26 cellular contexts compared by ENCODE assay signal in genomic region chr20:38651562-38651961, GRCh38. TPM values are rescaled to one million over a fixed set of nuclear protein-coding genes. Genes with fewer than 3 reads are reported as not detected.
DNase-seq lines count a peak whose midpoint lies in the region; ATAC-seq, FAIRE-seq and TF ChIP-seq lines count a peak whose summit lies in the region.
"Had no signal": no experiment of that assay in that cellular context is flagged by ENCODE, and none has a peak within 500 bp of the region (broad histone marks: within the 10 kb centered on the region; RNA-seq: fewer than 3 reads in every experiment).

No MANE protein-coding gene starts in this region.

- peaks cover 5% of the 10 kb centered on the region for H3K4me1 Mint-ChIP-seq in activated T-helper 17 cell treated with anti-CD3 and anti-CD28 coated beads, Interleukin-2, amount 50 U/mL, for 72 hours

- H4K91ac ChIP-seq in IMR-90 (ENCODE audit: insufficient read depth, low read depth, low read length) = no peak overlapping the region
- peak overlapping the region; percentile 20 for H4K91ac ChIP-seq in H1 (replicated peaks; ENCODE audit: insufficient read length, low read length)

- H2AK5ac ChIP-seq in IMR-90 (ENCODE audit: low read depth, low read length) (no peak overlapping the region), H1 (ENCODE audit: low read depth, low read length) (peak overlapping the region; percentile 43; the same call in 1 of the 2 replicates)

- H3K79me1 ChIP-seq in IMR-90 (ENCODE audit: low read depth in 1 of 2, low read length in 2 of 2) = no peaks in the 10 kb centered on the region
- no peaks in the 10 kb centered on the region for H3K79me1 ChIP-seq in H1 (ENCODE audit: low read depth, low read length)

- H3K14ac ChIP-seq in IMR-90 (replicated peaks; ENCODE audit: low read depth, low read length) = no peak overlapping the region
- H3K14ac ChIP-seq in H1 (ENCODE audit: insufficient read length) = no peak overlapping the region

- H3K9me3 ChIP-seq in HEK293 (ENCODE audit: control insufficient read depth, insufficient read depth, low read depth, low read length) (no peaks in the 10 kb centered on the region), IMR-90 (ENCODE audit: control insufficient read depth, insufficient read depth, low read length) (no peaks in the 10 kb centered on the region), H1 (ENCODE audit: insufficient read depth in 2 of 2, low read depth in 1 of 2, low read length in 1 of 2) (no peaks in the 10 kb centered on the region)
- H3K9me3 ChIP-seq: A549; BE2C; BLaER1 treated with 17β-estradiol and CSF1 and Interleukin-3, amounts not matched to agents 10 nM and 100 nM; HAP-1 had no signal

- dilution Hi-C loops in IMR-90 (cut with HindIII; ENCODE audit: low sequenced_read_pairs, unreplicated experiment) = no loop called here

- H2AK9ac ChIP-seq in IMR-90 (replicated peaks; ENCODE audit: low read depth, low read length, poor library complexity) = no peak overlapping the region

- H3K27me3 ChIP-seq in IMR-90 (ENCODE audit: control insufficient read depth, insufficient read depth, low read length) (peaks cover 21% of the 10 kb centered on the region), H1 (replicated peaks in 1 of 4; ENCODE audit: control insufficient read depth in 3 of 4, extremely low read depth in 1 of 4, insufficient read depth in 3 of 4, low read length in 3 of 4) (peaks cover 2 to 30% (median 17%) of the 10 kb centered on the region in 4 experiments)

- H3K79me2 ChIP-seq in H1 (ENCODE audit: control insufficient read depth in 1 of 2, insufficient read depth in 2 of 2, low read length in 2 of 2) = no peaks in the 10 kb centered on the region

- H3K23me2 ChIP-seq in H1 (ENCODE audit: low read depth, low read length) = peaks cover 11% of the 10 kb centered on the region; the same call in 1 of the 2 replicates

- BruUV-seq in IMR-90 (replicated peaks; lab: Mats Ljungman, UMichigan) = no TSS peak

- POLR2A ChIA-PET in HEK293 (lab: Yijun Ruan, JAX) = no interaction called here
- POLR2A ChIA-PET in IMR-90 (lab: Charles Lee; ENCODE audit: unreplicated experiment) = no interaction called here
- POLR2A ChIA-PET in H1 (lab: Charles Lee; ENCODE audit: partially characterized antibody) = no interaction called here

- no peak overlapping the region for H2BK120ac ChIP-seq in IMR-90 (ENCODE audit: low read depth, low read length)
- H2BK120ac ChIP-seq in H1 (replicated peaks; ENCODE audit: low read depth, low read length) = no peak overlapping the region

- H3K27ac ChIP-seq in HEK293 (ENCODE audit: extremely low read depth, low read depth, low read length) (no peak overlapping the region), IMR-90 (ENCODE audit: insufficient read depth, low read length) (no peak overlapping the region), H1 (ENCODE audit: low read depth, low read length) (no peak overlapping the region)
- H3K27ac ChIP-seq: A549; BLaER1 treated with 17β-estradiol and CSF1 and Interleukin-3, amounts not matched to agents 10 nM and 100 nM had no signal

- peaks cover 22% of the 10 kb centered on the region for H3K27me3 Mint-ChIP-seq in activated T-helper 17 cell treated with anti-CD3 and anti-CD28 coated beads, Interleukin-2, amount 50 U/mL, for 72 hours

- DNase-seq in IMR-90 = no peak
- DNase-seq in H1 (ENCODE audit: low read depth in 1 of 2, low spot score in 2 of 2) = no peak
- no peak for DNase-seq in urothelium cell line (ENCODE audit: low spot score)
- DNase-seq in NCI-H774 (lab: John Stamatoyannopoulos, UW) = no peak
- no peak for DNase-seq in HuH-7 (ENCODE audit: low spot score)
- DNase-seq: 8988T; ACHN; AML-193; BE2C; CD4-positive, alpha-beta T cell; CD8-positive, alpha-beta memory T cell; DMS 273 treated with DMSO at 0.1 percent for 48 hours; DMS79; EL; GDM1 had no signal

- no peak for ATAC-seq in IMR-90 (ENCODE audit: low read depth)
- no peak for ATAC-seq in activated T-helper 17 cell treated with anti-CD3 and anti-CD28 coated beads, Interleukin-2, amount 50 U/mL, for 72 hours (replicated peaks)
- ATAC-seq: A549, GM12878, GM23338 had no signal

- H2BK20ac ChIP-seq in IMR-90 (ENCODE audit: low read depth, low read length) (no peak overlapping the region), H1 (ENCODE audit: low read length) (no peak overlapping the region)

- H4K5ac ChIP-seq in IMR-90 (ENCODE audit: low read depth, low read length) (no peak overlapping the region), H1 (ENCODE audit: insufficient read length, low read depth, low read length) (no peak overlapping the region)

- H3K36me3 ChIP-seq in HEK293 (ENCODE audit: control insufficient read depth in 2 of 2, insufficient read depth in 1 of 2, low read length in 2 of 2) (no peaks in the 10 kb centered on the region), IMR-90 (ENCODE audit: control insufficient read depth, insufficient read depth, low read length) (no peaks in the 10 kb centered on the region), H1 (ENCODE audit: control insufficient read depth in 2 of 4, insufficient read depth in 4 of 4, low read length in 3 of 4) (no peaks in the 10 kb centered on the region)
- H3K36me3 ChIP-seq: BE2C; BLaER1 treated with 17β-estradiol and CSF1 and Interleukin-3, amounts not matched to agents 10 nM and 100 nM; HAP-1 had no signal

- no peak overlapping the region for H3K27ac Mint-ChIP-seq in activated T-helper 17 cell treated with anti-CD3 and anti-CD28 coated beads, Interleukin-2, amount 50 U/mL, for 72 hours
- H3K27ac Mint-ChIP-seq: CD14-positive monocyte; CD4-positive, alpha-beta T cell; CD8-positive, alpha-beta memory T cell; GM23338 had no signal

- in situ Hi-C loops in IMR-90 (cut with MboI; ENCODE audit: low sequenced_read_pairs) = no loop called here

- TF ChIP-seq RAD21 in IMR-90 (IDR thresholded peaks at IDR 0.05; ENCODE audit: low read length) (no peak), H1 (IDR thresholded peaks at IDR 0.05 in 1 of 2, conservative IDR thresholded peaks at IDR 0.05 in 1 of 2; ENCODE audit: low read depth in 2 of 2, low read length in 2 of 2) (no peak)

- WGBS in IMR-90 (ENCODE audit: extremely low coverage in 2 of 2, insufficient read length in 1 of 2), 2 experiments = 67% methylated on average over 6 of the region's 6 CpGs; no CpG with 5 or more reads in 1 of the 2 experiments
- WGBS in H1 (ENCODE audit: extremely low coverage in 1 of 2, insufficient coverage in 1 of 2, insufficient read length in 1 of 2, insufficient replicate concordance in 2 of 2, low coverage in 1 of 2, low lambda C conversion rate in 2 of 2, missing lambda C conversion rate in 1 of 2), 2 experiments = 89% methylated on average over 6 of the region's 6 CpGs; no CpG with 5 or more reads in 1 of the 2 experiments

- no peaks in the 10 kb centered on the region for H3K36me3 Mint-ChIP-seq in activated T-helper 17 cell treated with anti-CD3 and anti-CD28 coated beads, Interleukin-2, amount 50 U/mL, for 72 hours (ENCODE audit: low read depth)
- H3K36me3 Mint-ChIP-seq: CD14-positive monocyte had no signal

- TF ChIP-seq POLR2A in IMR-90 (IDR thresholded peaks at IDR 0.05; ENCODE audit: low read depth, low read length) (no peak), H1 (IDR thresholded peaks at IDR 0.05; ENCODE audit: control extremely low read depth in 1 of 2, low read depth in 2 of 2, low read length in 2 of 2) (no peak)

- no peak overlapping the region for H3K4me2 ChIP-seq in IMR-90 (ENCODE audit: low read depth, low read length)
- H3K4me2 ChIP-seq in H1 (ENCODE audit: insufficient read depth in 1 of 2, low read depth in 2 of 2, low read length in 2 of 2) = no peak overlapping the region
- H3K4me2 ChIP-seq: A549; BLaER1 treated with 17β-estradiol and CSF1 and Interleukin-3, amounts not matched to agents 10 nM and 100 nM; GM23338 had no signal

- H3K4me1 ChIP-seq in HEK293 (ENCODE audit: control insufficient read depth, insufficient read depth, low read length) = no peaks in the 10 kb centered on the region
- no peaks in the 10 kb centered on the region for H3K4me1 ChIP-seq in IMR-90 (ENCODE audit: control insufficient read depth, insufficient read depth, low read length)
- peaks cover 0 to 2% (median 0%) of the 10 kb centered on the region in 4 experiments; a peak in 1 of 7 replicates for H3K4me1 ChIP-seq in H1 (replicated peaks in 1 of 4; ENCODE audit: control insufficient read depth in 3 of 4, insufficient read depth in 4 of 4, low read length in 3 of 4)
- H3K4me1 ChIP-seq: A549, BE2C, HAP-1 had no signal

- TF ChIP-seq EP300 in H1 (IDR thresholded peaks at IDR 0.05; ENCODE audit: borderline replicate concordance in 1 of 2, low read depth in 2 of 2, low read length in 2 of 2) = no peak

- no peak overlapping the region for H2BK12ac ChIP-seq in H1 (ENCODE audit: low read depth, low read length)

- H4K8ac ChIP-seq in IMR-90 (ENCODE audit: low read depth in 2 of 2, low read length in 2 of 2) = no peak overlapping the region
- H4K8ac ChIP-seq in H1 (ENCODE audit: extremely low read depth, insufficient read depth, low read length) = no peak overlapping the region

- H2BK15ac ChIP-seq in IMR-90 (ENCODE audit: low read depth, low read length) (no peak overlapping the region), H1 (ENCODE audit: low read length) (no peak overlapping the region)

- peaks cover 3% of the 10 kb centered on the region; the same call in 1 of the 2 replicates for H3K9me1 ChIP-seq in IMR-90 (ENCODE audit: insufficient read depth, low read length)

- H2BK5ac ChIP-seq in IMR-90 (ENCODE audit: low read depth, low read length, poor library complexity, severe bottlenecking) = no peak overlapping the region
- no peak overlapping the region for H2BK5ac ChIP-seq in H1 (ENCODE audit: low read depth, low read length)

- H3K56ac ChIP-seq in IMR-90 (ENCODE audit: extremely low read depth, insufficient read depth, low read length) (no peak overlapping the region), H1 (replicated peaks; ENCODE audit: insufficient read length, low read depth, low read length) (peak overlapping the region; percentile 88)

- H4K20me1 ChIP-seq in IMR-90 (ENCODE audit: insufficient read depth, low read length) (no peaks in the 10 kb centered on the region), H1 (replicated peaks in 1 of 2; ENCODE audit: control insufficient read depth in 1 of 2, insufficient read depth in 2 of 2, low read length in 2 of 2) (peaks cover 1 to 10% of the 10 kb centered on the region in 2 experiments)

- intact Hi-C loops in IMR-90 (cut with micrococcal nuclease) = no loop called here

- H3K4ac ChIP-seq in IMR-90 (ENCODE audit: low read depth, low read length) (no peak overlapping the region), H1 (replicated peaks; ENCODE audit: insufficient read length, low read depth, low read length) (no peak overlapping the region)

- H2AFZ ChIP-seq in IMR-90 (replicated peaks; ENCODE audit: low read length, poor library complexity) (peak overlapping the region; percentile 60), H1 (ENCODE audit: low read length) (no peak overlapping the region)
- H2AFZ ChIP-seq: GM23338 had no signal

- FAIRE-seq in H1 (lab: Jason Lieb, UNC) (no peak), urothelium cell line (lab: Jason Lieb, UNC) (peak; percentile 95)
- FAIRE-seq: A549, D721Med, GM12878, GM19239, H54 had no signal

- H3K4me3 ChIP-seq in HEK293 (ENCODE audit: low read depth, low read length) (no peak overlapping the region), IMR-90 (ENCODE audit: insufficient read depth, low read depth, low read length) (no peak overlapping the region), H1 (ENCODE audit: extremely low read depth in 1 of 4, insufficient read depth in 2 of 4, low read depth in 3 of 4, low read length in 4 of 4) (no peak overlapping the region)
- H3K4me3 ChIP-seq: A549; BLaER1 treated with 17β-estradiol and CSF1 and Interleukin-3, amounts not matched to agents 10 nM and 100 nM; GM12878; GM23338; HAP-1 had no signal

- peaks cover 4% of the 10 kb centered on the region for H3K9me3 Mint-ChIP-seq in activated T-helper 17 cell treated with anti-CD3 and anti-CD28 coated beads, Interleukin-2, amount 50 U/mL, for 72 hours
- H3K9me3 Mint-ChIP-seq: CD8-positive, alpha-beta memory T cell had no signal

- no peak for TF ChIP-seq CTCF in HEK293 (tag by site-specific recombination; IDR thresholded peaks at IDR 0.05)
- TF ChIP-seq CTCF in IMR-90 (conservative IDR thresholded peaks at IDR 0.05; ENCODE audit: low read depth, low read length) = no peak
- no peak for TF ChIP-seq CTCF in H1 (IDR thresholded peaks at IDR 0.05; ENCODE audit: control extremely low read depth in 1 of 3, insufficient read depth in 1 of 3, low read depth in 1 of 3, low read length in 3 of 3)

- no peak overlapping the region for H3K9ac ChIP-seq in IMR-90 (ENCODE audit: low read depth, low read length)
- H3K9ac ChIP-seq in H1 (replicated peaks in 1 of 4; ENCODE audit: extremely low read depth in 1 of 4, low read depth in 3 of 4, low read length in 3 of 4) = no peak overlapping the region
- H3K9ac ChIP-seq: BLaER1 treated with 17β-estradiol and CSF1 and Interleukin-3, amounts not matched to agents 10 nM and 100 nM had no signal

- H3K18ac ChIP-seq in IMR-90 (ENCODE audit: low read depth, low read length) (no peak overlapping the region), H1 (ENCODE audit: extremely low read depth, low read length) (no peak overlapping the region)

- H3K23ac ChIP-seq in IMR-90 (ENCODE audit: low read depth, low read length) (no peak overlapping the region), H1 (ENCODE audit: insufficient read length) (no peak overlapping the region)

- no peak overlapping the region for H3K4me3 Mint-ChIP-seq in activated T-helper 17 cell treated with anti-CD3 and anti-CD28 coated beads, Interleukin-2, amount 50 U/mL, for 72 hours
- H3K4me3 Mint-ChIP-seq: CD14-positive monocyte; CD4-positive, alpha-beta T cell; CD8-positive, alpha-beta memory T cell; GM23338 had no signal

- CTCF ChIA-PET in HEK293 (lab: Yijun Ruan, JAX) (interaction anchor here (1.0 to 6.1 kb wide), 3 partner anchors 81 to 398 kb away, joined by 4 to 116 read pairs (median 27); partner anchors contain the start of gene ACTR5), IMR-90 (lab: Yijun Ruan, JAX) (no interaction called here), H1 (lab: Charles Lee; ENCODE audit: partially characterized antibody) (interaction anchor here (1.0 to 8.0 kb wide), 10 partner anchors 9 to 99 kb away, joined by 3 to 235 read pairs (median 28); partner anchors contain the start of genes ACTR5 and SLC32A1)

RNA-seq across cellular contexts. Expression of gene ARHGAP40, which starts 50.0 kb away (rescaled TPM):
- not detected in 2 replicates for total RNA-seq in IMR-90 (2012; rRNA removed)
- polyA plus RNA-seq in IMR-90 (2012; rRNA removed) (not detected in 2 replicates), H1 (2011; rRNA removed) (0.69 and 1.4 TPM in 2 replicates)
- not detected in 2 replicates for polyA plus RNA-seq in IMR-90 (2012; cell fraction: cytosol; rRNA removed)
- polyA plus RNA-seq in IMR-90 (2012; cell fraction: nucleus; rRNA removed; ENCODE audit: low replicate concordance) = not detected in 2 replicates
- 0.74 and 0.86 TPM in 2 replicates for total RNA-seq in H1 (2021; fragmentation: NEBNext Ultra II Directional; extraction: Animal tissue kit (Norgen Biotek cat#: 25700))
- 0.94 TPM for polyA plus RNA-seq in H1 (2011; cell fraction: cytosol; rRNA removed)
- 2.7 TPM for polyA plus RNA-seq in H1 (2011; cell fraction: nucleus; rRNA removed)
- 1.0 to 1.5 TPM (median 1.2 TPM) in 4 replicates for polyA plus RNA-seq in H1 (2012, experiment 1 of 2)
- polyA plus RNA-seq in H1 (2012, experiment 2 of 2) = 0.77 TPM
- 0.45 TPM for polyA plus RNA-seq in H1 (2013, experiment 1 of 2)
- polyA plus RNA-seq in H1 (2013, experiment 2 of 2) = 0.42 TPM
- polyA minus RNA-seq in H1 (2011; rRNA and poly(A)+ RNA removed) = 0.44 and 0.71 TPM in 2 replicates
- polyA minus RNA-seq in H1 (2011; cell fraction: cytosol; rRNA and poly(A)+ RNA removed) = not detected
- polyA minus RNA-seq in H1 (2011; cell fraction: nucleus; rRNA and poly(A)+ RNA removed) = 0.40 TPM
- not detected for total RNA-seq in activated T-helper 17 cell treated with anti-CD3 and anti-CD28 coated beads, Interleukin-2, amount 50 U/mL, for 72 hours
- total RNA-seq: CD4-positive, alpha-beta T cell; CD8-positive, alpha-beta memory T cell had no signal
- polyA plus RNA-seq: A549; CD14-positive monocyte; CD8-positive, alpha-beta memory T cell; GM23338 had no signal
